ENCODE assay signal across 9 cellular contexts in genomic region chr6:45436544-45437440, GRCh38. TPM values are rescaled to one million over a fixed set of nuclear protein-coding genes. Genes with fewer than 3 reads are reported as not detected.
DNase-seq lines count a peak whose midpoint lies in the region; ATAC-seq, FAIRE-seq and TF ChIP-seq lines count a peak whose summit lies in the region.
"Had no signal": no experiment of that assay in that cellular context is flagged by ENCODE, and none has a peak within 500 bp of the region (broad histone marks: within the 10 kb centered on the region; RNA-seq: fewer than 3 reads in every experiment).

No MANE protein-coding gene starts in this region.

- H3K36me3 ChIP-seq in pancreas = no peaks in the 10 kb centered on the region
- no peaks in the 10 kb centered on the region for H3K36me3 ChIP-seq in Caco-2 (ENCODE audit: control insufficient read depth, insufficient read depth, low read length)

- peak; percentile 54 for ATAC-seq in GM18861 (IDR thresholded peaks at IDR 0.05; ENCODE audit: unreplicated experiment)
- ATAC-seq in pancreas = peak in 2 of 4 donors; percentile 68 to 73
- ATAC-seq in GM21367 (IDR thresholded peaks at IDR 0.05; ENCODE audit: unreplicated experiment) = no peak
- no peak for ATAC-seq in GM19455 (IDR thresholded peaks at IDR 0.05; ENCODE audit: unreplicated experiment)

- H3K27ac Mint-ChIP-seq in Caco-2 (ENCODE audit: unreplicated experiment) = no peak overlapping the region
- H3K27ac Mint-ChIP-seq: IgD-negative memory B cell had no signal

- peak overlapping the region in 1 of 2 donors; percentile 13 for H3K4me3 ChIP-seq in cardiac fibroblast (replicated peaks in 1 of 2; ENCODE audit: low read depth in 2 of 2, low read length in 2 of 2)
- H3K4me3 ChIP-seq in pancreas = no peak overlapping the region
- no peak overlapping the region for H3K4me3 ChIP-seq in Caco-2 (ENCODE audit: low read depth, low read length)

- no peaks in the 10 kb centered on the region for H3K9me3 Mint-ChIP-seq in Caco-2 (ENCODE audit: unreplicated experiment)
- H3K9me3 Mint-ChIP-seq: IgD-negative memory B cell had no signal

- peak; percentile 53 for FAIRE-seq in pancreas (lab: Jason Lieb, UNC)

- H3K9me3 ChIP-seq in pancreas (no peaks in the 10 kb centered on the region), Caco-2 (no peaks in the 10 kb centered on the region)

- 69 to 71% methylated on average over 7 of the region's 7 CpGs for WGBS in pancreas, 2 donors

- H3K36me3 Mint-ChIP-seq in Caco-2 (ENCODE audit: insufficient read depth, unreplicated experiment) = no peaks in the 10 kb centered on the region

- DNase-seq in NOMO-1 (lab: John Stamatoyannopoulos, UW; ENCODE audit: unreplicated experiment in 2 of 2) = peak; percentile 65 to 89
- peak; percentile 73 to 87 for DNase-seq in cardiac fibroblast (ENCODE audit: low read depth in 2 of 2)
- DNase-seq in pancreas = no peak
- DNase-seq in Caco-2 = no peak
- DNase-seq in NCI-H1048 (lab: John Stamatoyannopoulos, UW) = no peak

- H3K27me3 Mint-ChIP-seq in Caco-2 (ENCODE audit: insufficient read depth, unreplicated experiment) = no peaks in the 10 kb centered on the region

- H3K27ac ChIP-seq in pancreas = peak overlapping the region in 1 of 4 donors; percentile 25

- TF ChIP-seq CTCF in cardiac fibroblast (IDR thresholded peaks at IDR 0.05; ENCODE audit: low read depth, low read length) = no peak
- no peak for TF ChIP-seq CTCF in pancreas (IDR thresholded peaks at IDR 0.05)
- TF ChIP-seq CTCF in Caco-2 (IDR thresholded peaks at IDR 0.05; ENCODE audit: insufficient read depth in 1 of 2, low read depth in 1 of 2, low read length in 1 of 2, severe bottlenecking in 1 of 2, unreplicated experiment in 1 of 2) = no peak

- no peak overlapping the region for H3K4me3 Mint-ChIP-seq in Caco-2 (ENCODE audit: unreplicated experiment)

- BruUV-seq in Caco-2 (replicated peaks; lab: Mats Ljungman, UMichigan) = no TSS peak

- intact Hi-C loops in pancreas (cut with DNase I) (no loop called here), Caco-2 (cut with micrococcal nuclease; ENCODE audit: unreplicated experiment) (no loop called here)

- CTCF ChIA-PET in Caco-2 (lab: Charles Lee) = no interaction called here

- no peaks in the 10 kb centered on the region for H3K27me3 ChIP-seq in pancreas
- H3K27me3 ChIP-seq in Caco-2 (replicated peaks; ENCODE audit: control insufficient read depth, insufficient read depth, low read length) = no peaks in the 10 kb centered on the region; the same call in none of the 2 replicates

- peaks cover 0 to 6% (median 0%) of the 10 kb centered on the region in 3 donors for H3K4me1 ChIP-seq in pancreas
- no peaks in the 10 kb centered on the region for H3K4me1 ChIP-seq in Caco-2

- POLR2A ChIA-PET in Caco-2 (lab: Charles Lee) = no interaction called here

- no peaks in the 10 kb centered on the region for H3K4me1 Mint-ChIP-seq in Caco-2 (ENCODE audit: low read depth, unreplicated experiment)

RNA-seq across cellular contexts. Expression of gene SUPT3H, which starts 59.1 kb away (rescaled TPM):
- total RNA-seq in pancreas (1 to 10 TPM; 3.6 to 8.0 (median 5.3) TPM), Caco-2 (2022) (13.2 and 15.7 TPM in 2 replicates)
- polyA plus RNA-seq in pancreas = 1 to 10 TPM; 3.8 to 5.5 TPM

Comparison
In these comparisons a context has a peak if more than half of its experiments do, and no peak if none do; other contexts are left out.
1. DNase-seq: peak in NOMO-1 (2 of 2) and cardiac fibroblast (2 of 2); none in pancreas (0 of 6), Caco-2 (0 of 2) and NCI-H1048 (single experiment).